8 cellular contexts compared by ENCODE assay signal in the genomic region with DNA sequence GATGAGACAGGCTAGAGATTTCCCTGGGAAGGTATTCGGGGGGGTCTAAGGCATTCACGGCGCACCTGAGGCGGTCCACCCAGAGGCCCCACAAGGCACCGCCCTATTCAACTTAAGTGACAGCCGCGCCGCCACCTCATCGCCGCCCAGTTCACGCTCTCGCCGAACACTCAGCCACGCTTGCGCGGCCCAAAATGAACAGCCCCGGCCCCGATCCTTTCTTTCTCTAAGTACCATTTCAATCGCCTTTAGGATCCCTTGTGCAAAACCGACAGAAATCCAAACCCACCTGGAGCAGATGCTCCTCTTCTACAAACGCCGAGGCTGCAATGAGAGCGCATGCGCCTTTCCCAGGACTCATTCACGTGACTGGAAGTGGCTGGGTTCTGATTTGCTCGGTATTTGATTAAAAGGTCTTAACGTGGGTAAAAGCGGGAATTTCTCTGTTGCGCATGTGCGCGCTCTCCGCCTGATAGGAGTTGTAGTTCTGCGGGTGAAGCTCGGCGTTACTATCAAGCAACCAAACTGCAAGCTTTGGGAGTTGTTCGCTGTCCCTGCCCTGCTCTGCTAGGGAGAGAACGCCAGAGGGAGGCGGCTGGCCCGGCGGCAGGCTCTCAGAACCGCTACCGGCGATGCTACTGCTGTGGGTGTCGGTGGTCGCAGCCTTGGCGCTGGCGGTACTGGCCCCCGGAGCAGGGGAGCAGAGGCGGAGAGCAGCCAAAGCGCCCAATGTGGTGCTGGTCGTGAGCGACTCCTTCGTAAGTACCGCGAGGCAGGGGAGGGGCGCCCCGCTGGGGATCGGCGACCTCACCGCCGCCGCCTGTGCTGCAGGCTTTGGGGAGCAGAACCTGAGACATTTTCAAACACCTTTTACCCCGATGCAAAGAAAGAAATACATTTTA. TPM values are rescaled to one million over a fixed set of nuclear protein-coding genes. Genes with fewer than 3 reads are reported as not detected.
A peak's percentile ranks its signal among the peaks of the same experiment; 100 is the strongest.
DNase-seq lines count a peak whose midpoint lies in the region; ATAC-seq and FAIRE-seq lines count a peak whose summit lies in the region.

A gene with protein sequence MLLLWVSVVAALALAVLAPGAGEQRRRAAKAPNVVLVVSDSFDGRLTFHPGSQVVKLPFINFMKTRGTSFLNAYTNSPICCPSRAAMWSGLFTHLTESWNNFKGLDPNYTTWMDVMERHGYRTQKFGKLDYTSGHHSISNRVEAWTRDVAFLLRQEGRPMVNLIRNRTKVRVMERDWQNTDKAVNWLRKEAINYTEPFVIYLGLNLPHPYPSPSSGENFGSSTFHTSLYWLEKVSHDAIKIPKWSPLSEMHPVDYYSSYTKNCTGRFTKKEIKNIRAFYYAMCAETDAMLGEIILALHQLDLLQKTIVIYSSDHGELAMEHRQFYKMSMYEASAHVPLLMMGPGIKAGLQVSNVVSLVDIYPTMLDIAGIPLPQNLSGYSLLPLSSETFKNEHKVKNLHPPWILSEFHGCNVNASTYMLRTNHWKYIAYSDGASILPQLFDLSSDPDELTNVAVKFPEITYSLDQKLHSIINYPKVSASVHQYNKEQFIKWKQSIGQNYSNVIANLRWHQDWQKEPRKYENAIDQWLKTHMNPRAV (plus strand): TSS at position 455 of the 902 bp plus-strand sequence. CDS start 178 bp downstream, at position 633.
A gene (minus strand): TSS at position 331 of the 902 bp plus-strand sequence. CDS start 7,827 bp downstream, outside the sequence.

- in situ Hi-C loops in Caki2 (cut with HindIII; ENCODE audit: low pct_unique_long_range_greater_than_20kb, low sequenced_read_pairs), result no loop called here

- 0% methylated on average over 31 to 55 of the region's 63 CpGs for WGBS in mesodermal cell (ENCODE audit: insufficient coverage in 2 of 2), 2 experiments

- H3K4me1 ChIP-seq in mesodermal cell (ENCODE audit: control insufficient read depth, insufficient read depth, low read length, poor library complexity, severe bottlenecking), result no peaks in the 10 kb centered on the region

- peak within 1 kb of the TSS; percentile 79 for H3K27ac ChIP-seq in mesodermal cell (ENCODE audit: low read depth, low read length, severe bottlenecking)

- ATAC-seq in GM21381 (IDR thresholded peaks at IDR 0.05; ENCODE audit: unreplicated experiment), result peak; percentile 91

- no peaks in the 10 kb centered on the region for H3K9me3 ChIP-seq in mesodermal cell (ENCODE audit: control insufficient read depth, low read length)

- H3K36me3 ChIP-seq in mesodermal cell (ENCODE audit: control insufficient read depth, insufficient read depth, low read length), result peaks cover 12% of the 10 kb centered on the region

- peak; percentile 88 for FAIRE-seq in endometrium (lab: Jason Lieb, UNC)

- peak; percentile 96 for DNase-seq in Caki2 (ENCODE audit: low read depth)
- DNase-seq in HUDEP-2 (lab: John Stamatoyannopoulos, UW; ENCODE audit: unreplicated experiment in 76 of 76), result peak; percentile 34 to 98 (median 90)
- DNase-seq in NOMO-1 treated with dmso at 0.1 percent for 144 hours (lab: John Stamatoyannopoulos, UW; ENCODE audit: unreplicated experiment), result peak; percentile 95
- peak; percentile 83 for DNase-seq in activated CD8-positive, alpha-beta memory T cell treated with anti-CD3 and anti-CD28 coated beads, Interleukin-2, amount 50 U/mL, for 24 hours (ENCODE audit: extremely low read depth)
- peak; percentile 79 to 81 for DNase-seq in stimulated activated CD8-positive, alpha-beta memory T cell treated with anti-CD3 and anti-CD28 coated beads, Interleukin-15, amount 100 ng/mL, for 4 hours (ENCODE audit: low read depth in 2 of 2)

- peak within 1 kb of the TSS; percentile 78 for H3K4me3 ChIP-seq in mesodermal cell (ENCODE audit: extremely low read depth, insufficient read depth, low read length, poor library complexity, severe bottlenecking)

RNA-seq across cellular contexts. Expression of the first gene that starts in this region (rescaled TPM):
- 1.9 and 9.3 TPM in 2 replicates for total RNA-seq in Caki2 (2014; rRNA removed; shearing (Covaris generic); ENCODE audit: low replicate concordance)
- 14.7 TPM for polyA plus RNA-seq in mesodermal cell (2013, experiment 1 of 2)
- 17.5 TPM for polyA plus RNA-seq in mesodermal cell (2013, experiment 2 of 2)

RNA-seq across cellular contexts. Expression of the second gene that starts in this region (rescaled TPM):
- 19.7 and 33.1 TPM in 2 replicates for total RNA-seq in Caki2 (2014; rRNA removed; shearing (Covaris generic); ENCODE audit: low replicate concordance)
- polyA plus RNA-seq in mesodermal cell (2013, experiment 1 of 2), result 62.6 TPM
- 72.1 TPM for polyA plus RNA-seq in mesodermal cell (2013, experiment 2 of 2)

Comparison
In these comparisons a context has a peak if more than half of its experiments do, and no peak if none do; other contexts are left out.
1. Peak in every context shown above with its lines: DNase-seq, ATAC-seq, H3K4me3 ChIP-seq and H3K27ac ChIP-seq.